ENCODE assay signal across 16 cellular contexts in genomic region chr18:31736630-31737029, GRCh38. TPM values are rescaled to one million over a fixed set of nuclear protein-coding genes. Genes with fewer than 3 reads are reported as not detected.
DNase-seq lines count a peak whose midpoint lies in the region; ATAC-seq and TF ChIP-seq lines count a peak whose summit lies in the region.
"Had no signal": no experiment of that assay in that cellular context is flagged by ENCODE, and none has a peak within 500 bp of the region (broad histone marks: within the 10 kb centered on the region; RNA-seq: fewer than 3 reads in every experiment).

No MANE protein-coding gene starts in this region.

- intact Hi-C loops in right lobe of liver (cut with DNase I): no loop called here

- peaks cover 0 to 34% (median 4%) of the 10 kb centered on the region in 4 donors for H3K4me1 ChIP-seq in right lobe of liver
- H3K4me1 ChIP-seq: stomach had no signal

- H3K27ac ChIP-seq in right lobe of liver: peak overlapping the region in 2 of 3 donors; percentile 45 to 74
- H3K27ac ChIP-seq: brain microvascular endothelial cell, hepatocyte, stomach had no signal

- H3K4me1 Mint-ChIP-seq in activated CD8-positive, alpha-beta T cell treated with anti-CD3 and anti-CD28 coated beads, Interleukin-2, amount 10 ng/mL, durations not matched to agents 7 days and 5 days (ENCODE audit: low read depth): no peaks in the 10 kb centered on the region

- no peak for TF ChIP-seq POLR2A in right lobe of liver (IDR thresholded peaks at IDR 0.05)

- H3K4me3 Mint-ChIP-seq in activated CD8-positive, alpha-beta T cell treated with anti-CD3 and anti-CD28 coated beads, Interleukin-2, amount 10 ng/mL, durations not matched to agents 7 days and 5 days: no peak overlapping the region
- H3K4me3 Mint-ChIP-seq: CD4-positive, alpha-beta T cell had no signal

- H3K4me3 ChIP-seq in right lobe of liver: no peak overlapping the region
- H3K4me3 ChIP-seq: hepatocyte, stomach had no signal

- no peak for DNase-seq in right lobe of liver
- DNase-seq in activated CD8-positive, alpha-beta T cell treated with anti-CD3 and anti-CD28 coated beads, Interleukin-2, amount 10 ng/mL, durations not matched to agents 7 days and 5 days: no peak
- DNase-seq in GF-D8 (lab: John Stamatoyannopoulos, UW): no peak
- DNase-seq in activated CD4-positive, alpha-beta T cell treated with anti-CD3 and anti-CD28 coated beads, Interleukin-2, amount 50 U/mL, for 48 hours: no peak
- DNase-seq: brain microvascular endothelial cell; CD4-positive, alpha-beta T cell; NCI-H1105; NCI-H510A treated with DMSO at 0.1 percent for 48 hours; stimulated activated CD4-positive, alpha-beta T cell treated with anti-CD3 and anti-CD28 coated beads, Interleukin-4, amount 100 ng/mL, for 1 hour; stomach had no signal

- H3K27me3 Mint-ChIP-seq in activated CD8-positive, alpha-beta T cell treated with anti-CD3 and anti-CD28 coated beads, Interleukin-2, amount 10 ng/mL, durations not matched to agents 7 days and 5 days (ENCODE audit: low read depth): no peaks in the 10 kb centered on the region
- H3K27me3 Mint-ChIP-seq: CD4-positive, alpha-beta T cell; progenitor cell of endocrine pancreas had no signal

- POLR2A ChIA-PET in activated CD8-positive, alpha-beta T cell treated with anti-CD3 and anti-CD28 coated beads, Interleukin-2, amount 10 ng/mL, durations not matched to agents 7 days and 5 days (lab: Charles Lee): no interaction called here

- no peaks in the 10 kb centered on the region for H3K27me3 ChIP-seq in right lobe of liver
- H3K27me3 ChIP-seq: brain microvascular endothelial cell, hepatocyte, stomach had no signal

- H3K9me3 Mint-ChIP-seq in activated CD8-positive, alpha-beta T cell treated with anti-CD3 and anti-CD28 coated beads, Interleukin-2, amount 10 ng/mL, durations not matched to agents 7 days and 5 days (ENCODE audit: insufficient read depth): no peaks in the 10 kb centered on the region
- H3K9me3 Mint-ChIP-seq: CD4-positive, alpha-beta T cell had no signal

- WGBS in right lobe of liver (ENCODE audit: insufficient coverage, low coverage, low lambda C conversion rate, missing lambda C conversion rate): 26% methylated on average over 2 of the region's 2 CpGs

- no peaks in the 10 kb centered on the region for H3K9me3 ChIP-seq in right lobe of liver
- H3K9me3 ChIP-seq: stomach had no signal

- H3K27ac Mint-ChIP-seq in activated CD8-positive, alpha-beta T cell treated with anti-CD3 and anti-CD28 coated beads, Interleukin-2, amount 10 ng/mL, durations not matched to agents 7 days and 5 days: no peak overlapping the region
- H3K27ac Mint-ChIP-seq: CD4-positive, alpha-beta T cell; progenitor cell of endocrine pancreas had no signal

- CTCF ChIA-PET in activated CD8-positive, alpha-beta T cell treated with anti-CD3 and anti-CD28 coated beads, Interleukin-2, amount 10 ng/mL, durations not matched to agents 7 days and 5 days (lab: Charles Lee): no interaction called here

- ATAC-seq in GM18858 (IDR thresholded peaks at IDR 0.05; ENCODE audit: unreplicated experiment) (peak; percentile 88), GM21825 (IDR thresholded peaks at IDR 0.05; ENCODE audit: unreplicated experiment) (peak; percentile 63), HG03571 (IDR thresholded peaks at IDR 0.05; ENCODE audit: unreplicated experiment) (peak; percentile 51), right lobe of liver (peak in 3 of 4 donors; percentile 5 to 48 (median 21)), GM21447 (IDR thresholded peaks at IDR 0.05; ENCODE audit: unreplicated experiment) (no peak)
- no peak for ATAC-seq in activated CD8-positive, alpha-beta T cell treated with anti-CD3 and anti-CD28 coated beads, Interleukin-2, amount 10 ng/mL, durations not matched to agents 7 days and 5 days

- no peak for TF ChIP-seq CTCF in right lobe of liver (IDR thresholded peaks at IDR 0.05)

- H3K36me3 ChIP-seq in right lobe of liver: no peaks in the 10 kb centered on the region
- H3K36me3 ChIP-seq: brain microvascular endothelial cell, stomach had no signal

- H3K36me3 Mint-ChIP-seq in activated CD8-positive, alpha-beta T cell treated with anti-CD3 and anti-CD28 coated beads, Interleukin-2, amount 10 ng/mL, durations not matched to agents 7 days and 5 days (ENCODE audit: low read depth): no peaks in the 10 kb centered on the region

RNA-seq across cellular contexts. Expression of gene SLC25A52, which starts 24.1 kb away (rescaled TPM):
- not detected for total RNA-seq in right lobe of liver
- total RNA-seq in activated CD8-positive, alpha-beta T cell treated with anti-CD3 and anti-CD28 coated beads, Interleukin-2, amount 10 ng/mL, durations not matched to agents 7 days and 5 days: not detected
- total RNA-seq: CD4-positive, alpha-beta T cell; hepatocyte; progenitor cell of endocrine pancreas; stomach had no signal

RNA-seq across cellular contexts. Expression of gene B4GALT6, which starts 52.2 kb away (rescaled TPM):
- total RNA-seq in right lobe of liver: 1 to 10 TPM; 1.7 to 4.8 (median 2.0) TPM
- 1 to 10 TPM; 1.0 to 1.3 TPM for total RNA-seq in activated CD8-positive, alpha-beta T cell treated with anti-CD3 and anti-CD28 coated beads, Interleukin-2, amount 10 ng/mL, durations not matched to agents 7 days and 5 days

Comparison
In these comparisons a context has a peak if more than half of its experiments do, and no peak if none do; other contexts are left out.
1. ATAC-seq: peak in GM18858 (single experiment), GM21825 (single experiment), HG03571 (single experiment) and right lobe of liver (3 of 4); none in GM21447 (single experiment) and activated CD8-positive, alpha-beta T cell treated with anti-CD3 and anti-CD28 coated beads, Interleukin-2, amount 10 ng/mL, durations not matched to agents 7 days and 5 days (single experiment).